Comparison of ENCODE assay signal across 8 cellular contexts in the genomic region with DNA sequence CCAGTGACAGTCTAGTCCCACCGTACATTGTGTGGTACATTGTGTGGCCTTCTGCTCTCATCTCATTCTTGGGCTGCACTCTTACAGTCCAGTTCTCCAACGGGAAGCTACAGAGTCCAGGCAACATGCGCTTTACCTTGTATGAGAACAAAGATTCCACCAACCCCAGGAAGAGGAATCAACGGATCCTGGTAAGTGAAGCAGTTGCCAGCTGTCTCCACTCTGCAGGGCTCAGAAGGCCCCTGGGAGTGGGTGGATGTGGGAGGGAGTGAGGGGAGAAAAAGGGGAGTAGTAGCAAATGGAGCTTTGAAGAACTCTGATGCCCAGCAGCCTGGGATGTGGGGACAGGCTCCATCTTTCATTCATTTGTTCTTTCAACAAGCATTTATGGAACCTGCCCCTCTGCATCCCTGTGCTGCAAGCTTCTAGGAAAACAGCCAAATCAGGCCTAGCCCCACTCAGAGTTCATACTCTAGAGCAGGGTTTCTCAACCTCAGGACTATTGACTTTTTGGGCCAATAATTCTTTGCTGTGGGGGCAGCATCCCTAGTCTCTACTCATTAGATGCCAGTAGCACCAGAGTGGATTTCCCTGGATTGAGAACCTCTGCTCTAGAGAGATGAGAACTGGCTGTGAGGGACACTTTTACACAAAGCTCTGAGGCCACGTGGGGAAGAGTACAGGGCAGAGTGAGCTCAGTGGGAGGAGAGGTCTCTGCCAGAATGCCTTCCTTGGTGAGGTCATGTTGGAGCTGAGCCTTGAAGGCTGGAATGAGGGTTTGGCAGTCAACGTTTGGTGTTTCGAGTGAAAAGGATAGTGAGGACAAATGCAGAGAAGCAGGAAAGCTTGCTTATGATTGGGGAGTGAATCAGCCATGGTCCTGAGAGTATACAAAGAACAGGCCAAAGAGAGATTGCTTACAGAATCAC. TPM values are rescaled to one million over a fixed set of nuclear protein-coding genes. Genes with fewer than 3 reads are reported as not detected.
DNase-seq lines count a peak whose midpoint lies in the region; ATAC-seq and TF ChIP-seq lines count a peak whose summit lies in the region.

No MANE protein-coding gene starts in this region.

- POLR2A ChIA-PET in CD4-positive, alpha-beta T cell (lab: Charles Lee), result interaction anchor here (1.0 to 4.5 kb wide), 6 partner anchors 9 to 90 kb away, joined by 3 to 52 read pairs (median 6); a partner anchor contains a TSS

- in situ Hi-C loops in gastrocnemius medialis (cut with MboI; ENCODE audit: low sequenced_read_pairs in 4 of 4), result loop anchor here in 2 of 4 donors (10.0 kb wide), 2 partner anchors 72 to 88 kb away; a partner anchor contains a TSS

- H3K4me3 ChIP-seq in gastrocnemius medialis, result peak overlapping the region; percentile 75 to 89 (median 82)

- H3K9me3 ChIP-seq in CD4-positive, alpha-beta T cell (ENCODE audit: control insufficient read depth, low read length), result no peaks in the 10 kb centered on the region
- no peaks in the 10 kb centered on the region for H3K9me3 ChIP-seq in gastrocnemius medialis

- H3K36me3 Mint-ChIP-seq in CD4-positive, alpha-beta T cell (ENCODE audit: low read depth), result peaks cover 56% of the 10 kb centered on the region
- H3K36me3 Mint-ChIP-seq in IgD-negative memory B cell, result peaks cover 1% of the 10 kb centered on the region

- peaks cover 21 to 26% of the 10 kb centered on the region in 2 donors for H3K4me1 ChIP-seq in gastrocnemius medialis

- no peak for TF ChIP-seq POLR2A in gastrocnemius medialis (IDR thresholded peaks at IDR 0.05)

- no peak overlapping the region for H3K27ac ChIP-seq in CD4-positive, alpha-beta T cell (ENCODE audit: low read depth, low read length)
- peak overlapping the region; percentile 85 to 89 (median 88) for H3K27ac ChIP-seq in gastrocnemius medialis

- intact Hi-C loops in CD4-positive, alpha-beta T cell (cut with DNase I, micrococcal nuclease), result loop anchor here (2.0 to 10.0 kb wide), 9 partner anchors 64 to 1002 kb away; a partner anchor contains a TSS
- intact Hi-C loops in gastrocnemius medialis (cut with DNase I; ENCODE audit: low total_unique reads), result loop anchor here (5.0 to 10.0 kb wide), 4 partner anchors 65 to 898 kb away; a partner anchor contains a TSS

- no peaks in the 10 kb centered on the region for H3K27me3 ChIP-seq in CD4-positive, alpha-beta T cell (ENCODE audit: control insufficient read depth, insufficient read depth, low read length)
- no peaks in the 10 kb centered on the region for H3K27me3 ChIP-seq in gastrocnemius medialis

- peaks cover under 1% of the 10 kb centered on the region for H3K27me3 Mint-ChIP-seq in CD4-positive, alpha-beta T cell
- H3K27me3 Mint-ChIP-seq in IgD-negative memory B cell, result no peaks in the 10 kb centered on the region

- no peak for ATAC-seq in CD4-positive, alpha-beta T cell (ENCODE audit: poor library complexity)
- ATAC-seq in gastrocnemius medialis (no peak), HG03571 (IDR thresholded peaks at IDR 0.05; ENCODE audit: unreplicated experiment) (no peak), HG03025 (IDR thresholded peaks at IDR 0.05; ENCODE audit: low FRiP score, unreplicated experiment) (no peak)

- peaks cover 0 to 30% of the 10 kb centered on the region in 2 donors for H3K36me3 ChIP-seq in gastrocnemius medialis

- peak overlapping the region; percentile 94 for H3K4me3 Mint-ChIP-seq in CD4-positive, alpha-beta T cell
- H3K4me3 Mint-ChIP-seq in IgD-negative memory B cell, result peak overlapping the region; percentile 90 to 97 (median 94)

- H3K9me3 Mint-ChIP-seq in CD4-positive, alpha-beta T cell, result no peaks in the 10 kb centered on the region
- H3K9me3 Mint-ChIP-seq in IgD-negative memory B cell, result no peaks in the 10 kb centered on the region

- peak overlapping the region; percentile 92 for H3K27ac Mint-ChIP-seq in CD4-positive, alpha-beta T cell
- peak overlapping the region; percentile 81 to 98 (median 89) for H3K27ac Mint-ChIP-seq in IgD-negative memory B cell

- H3K4me1 Mint-ChIP-seq in CD4-positive, alpha-beta T cell (ENCODE audit: low read depth), result peaks cover 52% of the 10 kb centered on the region
- H3K4me1 Mint-ChIP-seq in IgD-negative memory B cell, result peaks cover 24 to 25% (median 25%) of the 10 kb centered on the region in 3 donors

- TF ChIP-seq CTCF in CD4-positive, alpha-beta T cell (IDR thresholded peaks at IDR 0.05), result no peak
- TF ChIP-seq CTCF in gastrocnemius medialis (IDR thresholded peaks at IDR 0.05 in 4 of 5, conservative IDR thresholded peaks at IDR 0.05 in 1 of 5), result no peak

- no peak for DNase-seq in CD4-positive, alpha-beta T cell
- DNase-seq in amygdala (lab: John Stamatoyannopoulos, UW), result peak in 31 of 56 donors; percentile 5 to 73 (median 28)
- peak in 26 of 51 donors; percentile 5 to 70 (median 35) for DNase-seq in hypothalamus (lab: John Stamatoyannopoulos, UW)
- DNase-seq in gastrocnemius medialis, result no peak
- no peak for DNase-seq in activated CD4-positive, alpha-beta T cell treated with anti-CD3 and anti-CD28 coated beads, Interleukin-2, amount 50 U/mL, for 48 hours

- CTCF ChIA-PET in CD4-positive, alpha-beta T cell (lab: Charles Lee), result interaction anchor here (0.6 to 1.1 kb wide), 2 partner anchors 19 to 23 kb away, joined by 3 read pairs; no protein-coding TSS in a partner anchor

RNA-seq across cellular contexts. Expression of a gene that starts 1.1 kb away (rescaled TPM):
- 10 to 100 TPM; 28.9 to 29.7 TPM for total RNA-seq in CD4-positive, alpha-beta T cell
- 13.7 TPM for polyA plus RNA-seq in IgD-negative memory B cell
- total RNA-seq in gastrocnemius medialis, result 10 to 100 TPM; 16.7 to 22.3 (median 17.6) TPM

RNA-seq across cellular contexts. Expression of a gene that starts 21.6 kb away (rescaled TPM):
- total RNA-seq in CD4-positive, alpha-beta T cell, result 10 to 100 TPM; 21.3 to 22.0 TPM
- 1.1 TPM for polyA plus RNA-seq in IgD-negative memory B cell
- total RNA-seq in gastrocnemius medialis, result 1 to 10 TPM; 5.6 to 7.0 (median 6.7) TPM

Comparison
In these comparisons a context has a peak if more than half of its experiments do, and no peak if none do; other contexts are left out.
1. DNase-seq: peak in amygdala (31 of 56) and hypothalamus (26 of 51); none in CD4-positive, alpha-beta T cell (0 of 10), gastrocnemius medialis (0 of 2) and activated CD4-positive, alpha-beta T cell treated with anti-CD3 and anti-CD28 coated beads, Interleukin-2, amount 50 U/mL, for 48 hours (0 of 2).